Comparison of ENCODE assay signal across 1 cellular context in genomic region chr5:167861134-167861930, GRCh38.
A peak's percentile ranks its signal among the peaks of the same experiment; 100 is the strongest.
TF ChIP-seq lines count a peak whose summit lies in the region.

No MANE protein-coding gene starts in this region.

TF ChIP-seq in A549, 52 proteins besides CTCF, POLR2A, EP300 and RAD21 (continued from another document):
- TF ChIP-seq, protein P1, sequence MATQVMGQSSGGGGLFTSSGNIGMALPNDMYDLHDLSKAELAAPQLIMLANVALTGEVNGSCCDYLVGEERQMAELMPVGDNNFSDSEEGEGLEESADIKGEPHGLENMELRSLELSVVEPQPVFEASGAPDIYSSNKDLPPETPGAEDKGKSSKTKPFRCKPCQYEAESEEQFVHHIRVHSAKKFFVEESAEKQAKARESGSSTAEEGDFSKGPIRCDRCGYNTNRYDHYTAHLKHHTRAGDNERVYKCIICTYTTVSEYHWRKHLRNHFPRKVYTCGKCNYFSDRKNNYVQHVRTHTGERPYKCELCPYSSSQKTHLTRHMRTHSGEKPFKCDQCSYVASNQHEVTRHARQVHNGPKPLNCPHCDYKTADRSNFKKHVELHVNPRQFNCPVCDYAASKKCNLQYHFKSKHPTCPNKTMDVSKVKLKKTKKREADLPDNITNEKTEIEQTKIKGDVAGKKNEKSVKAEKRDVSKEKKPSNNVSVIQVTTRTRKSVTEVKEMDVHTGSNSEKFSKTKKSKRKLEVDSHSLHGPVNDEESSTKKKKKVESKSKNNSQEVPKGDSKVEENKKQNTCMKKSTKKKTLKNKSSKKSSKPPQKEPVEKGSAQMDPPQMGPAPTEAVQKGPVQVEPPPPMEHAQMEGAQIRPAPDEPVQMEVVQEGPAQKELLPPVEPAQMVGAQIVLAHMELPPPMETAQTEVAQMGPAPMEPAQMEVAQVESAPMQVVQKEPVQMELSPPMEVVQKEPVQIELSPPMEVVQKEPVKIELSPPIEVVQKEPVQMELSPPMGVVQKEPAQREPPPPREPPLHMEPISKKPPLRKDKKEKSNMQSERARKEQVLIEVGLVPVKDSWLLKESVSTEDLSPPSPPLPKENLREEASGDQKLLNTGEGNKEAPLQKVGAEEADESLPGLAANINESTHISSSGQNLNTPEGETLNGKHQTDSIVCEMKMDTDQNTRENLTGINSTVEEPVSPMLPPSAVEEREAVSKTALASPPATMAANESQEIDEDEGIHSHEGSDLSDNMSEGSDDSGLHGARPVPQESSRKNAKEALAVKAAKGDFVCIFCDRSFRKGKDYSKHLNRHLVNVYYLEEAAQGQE (IDR thresholded peaks at IDR 0.05): peak; percentile 90
TF ChIP-seq in A549: peak in this region for 1.
